Comparison of ENCODE assay signal across 8 cellular contexts in the genomic region with DNA sequence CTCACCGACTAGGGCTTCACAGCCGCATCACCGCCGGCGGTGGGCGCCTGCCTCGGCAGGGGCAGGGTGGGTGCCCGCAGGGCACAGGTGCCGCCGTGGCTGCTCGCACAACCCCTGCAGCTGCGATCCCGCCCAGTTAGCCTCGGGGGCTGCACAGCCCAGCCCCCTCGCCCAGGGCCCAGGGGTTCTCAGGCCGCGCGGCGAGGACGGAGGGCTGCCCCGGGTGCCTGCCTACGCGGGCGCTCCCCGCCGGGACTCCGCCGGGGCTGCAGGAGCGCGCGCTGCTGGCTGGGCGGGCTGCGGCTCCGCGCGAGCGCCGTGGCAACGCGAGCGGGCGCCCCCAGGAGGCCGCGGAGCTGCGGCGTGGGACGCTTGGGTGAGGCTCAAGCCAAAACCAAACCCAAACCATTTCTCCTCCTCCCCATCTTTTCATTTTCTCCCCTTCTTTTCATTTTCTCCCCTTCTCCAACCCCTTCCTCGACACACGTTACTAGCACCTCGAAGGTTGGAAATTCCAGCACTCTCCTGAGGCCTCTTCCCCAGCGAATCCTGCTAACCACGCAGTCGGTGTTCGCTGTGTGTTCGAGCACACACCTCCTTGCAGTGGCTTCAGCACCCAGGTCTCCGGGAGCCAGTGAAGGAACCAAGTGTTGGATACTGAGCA. TPM values are rescaled to one million over a fixed set of nuclear protein-coding genes. Genes with fewer than 3 reads are reported as not detected.
DNase-seq lines count a peak whose midpoint lies in the region; ATAC-seq and TF ChIP-seq lines count a peak whose summit lies in the region.

A gene with protein sequence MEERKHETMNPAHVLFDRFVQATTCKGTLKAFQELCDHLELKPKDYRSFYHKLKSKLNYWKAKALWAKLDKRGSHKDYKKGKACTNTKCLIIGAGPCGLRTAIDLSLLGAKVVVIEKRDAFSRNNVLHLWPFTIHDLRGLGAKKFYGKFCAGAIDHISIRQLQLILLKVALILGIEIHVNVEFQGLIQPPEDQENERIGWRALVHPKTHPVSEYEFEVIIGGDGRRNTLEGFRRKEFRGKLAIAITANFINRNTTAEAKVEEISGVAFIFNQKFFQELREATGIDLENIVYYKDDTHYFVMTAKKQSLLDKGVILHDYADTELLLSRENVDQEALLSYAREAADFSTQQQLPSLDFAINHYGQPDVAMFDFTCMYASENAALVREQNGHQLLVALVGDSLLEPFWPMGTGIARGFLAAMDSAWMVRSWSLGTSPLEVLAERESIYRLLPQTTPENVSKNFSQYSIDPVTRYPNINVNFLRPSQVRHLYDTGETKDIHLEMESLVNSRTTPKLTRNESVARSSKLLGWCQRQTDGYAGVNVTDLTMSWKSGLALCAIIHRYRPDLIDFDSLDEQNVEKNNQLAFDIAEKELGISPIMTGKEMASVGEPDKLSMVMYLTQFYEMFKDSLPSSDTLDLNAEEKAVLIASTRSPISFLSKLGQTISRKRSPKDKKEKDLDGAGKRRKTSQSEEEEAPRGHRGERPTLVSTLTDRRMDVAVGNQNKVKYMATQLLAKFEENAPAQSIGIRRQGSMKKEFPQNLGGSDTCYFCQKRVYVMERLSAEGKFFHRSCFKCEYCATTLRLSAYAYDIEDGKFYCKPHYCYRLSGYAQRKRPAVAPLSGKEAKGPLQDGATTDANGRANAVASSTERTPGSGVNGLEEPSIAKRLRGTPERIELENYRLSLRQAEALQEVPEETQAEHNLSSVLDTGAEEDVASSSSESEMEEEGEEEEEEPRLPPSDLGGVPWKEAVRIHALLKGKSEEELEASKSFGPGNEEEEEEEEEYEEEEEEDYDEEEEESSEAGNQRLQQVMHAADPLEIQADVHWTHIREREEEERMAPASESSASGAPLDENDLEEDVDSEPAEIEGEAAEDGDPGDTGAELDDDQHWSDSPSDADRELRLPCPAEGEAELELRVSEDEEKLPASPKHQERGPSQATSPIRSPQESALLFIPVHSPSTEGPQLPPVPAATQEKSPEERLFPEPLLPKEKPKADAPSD (N-terminal part only) (minus strand): TSS at position 286 of the 664 bp plus-strand sequence. CDS start 117,749 bp downstream, outside the sequence.

- no peaks in the 10 kb centered on the region for H3K27me3 Mint-ChIP-seq in naive B cell
- H3K27me3 Mint-ChIP-seq in stimulated activated naive CD8-positive, alpha-beta T cell treated with anti-CD3 and anti-CD28 coated beads, Interleukin-15, Interleukin-2, amounts not matched to agents 100 ng/mL and 50 ng/mL, for 24 hours, result peaks cover 45% of the 10 kb centered on the region

- H3K4me1 ChIP-seq in Peyer's patch, result peaks cover 0 to 9% (median 0%) of the 10 kb centered on the region in 4 donors

- peak within 1 kb of the TSS; percentile 96 to 100 (median 98) for H3K4me3 Mint-ChIP-seq in naive B cell
- H3K4me3 Mint-ChIP-seq in stimulated activated naive CD8-positive, alpha-beta T cell treated with anti-CD3 and anti-CD28 coated beads, Interleukin-15, Interleukin-2, amounts not matched to agents 100 ng/mL and 50 ng/mL, for 24 hours, result peak within 1 kb of the TSS; percentile 83

- peak within 1 kb of the TSS; percentile 52 to 74 (median 68) for H3K27ac ChIP-seq in Peyer's patch

- TF ChIP-seq CTCF in Peyer's patch (IDR thresholded peaks at IDR 0.05) (peak in 5 of 6 experiments; percentile 32 to 69 (median 63)), fibroblast of mammary gland (conservative IDR thresholded peaks at IDR 0.05; ENCODE audit: control insufficient read depth, insufficient read depth, low read depth, low read length) (peak; percentile 37)

- no peaks in the 10 kb centered on the region for H3K9me3 ChIP-seq in Peyer's patch

- TF ChIP-seq POLR2A in Peyer's patch (IDR thresholded peaks at IDR 0.05), result no peak

- H3K36me3 Mint-ChIP-seq in naive B cell, result no peaks in the 10 kb centered on the region
- H3K36me3 Mint-ChIP-seq in stimulated activated naive CD8-positive, alpha-beta T cell treated with anti-CD3 and anti-CD28 coated beads, Interleukin-15, Interleukin-2, amounts not matched to agents 100 ng/mL and 50 ng/mL, for 24 hours (ENCODE audit: low read depth), result no peaks in the 10 kb centered on the region

- no peaks in the 10 kb centered on the region for H3K36me3 ChIP-seq in Peyer's patch

- peak within 1 kb of the TSS; percentile 64 to 83 (median 68) for H3K4me3 ChIP-seq in Peyer's patch
- peak within 1 kb of the TSS; percentile 54 for H3K4me3 ChIP-seq in fibroblast of mammary gland (ENCODE audit: control insufficient read depth, low read depth, low read length)

- no peaks in the 10 kb centered on the region for H3K9me3 Mint-ChIP-seq in naive B cell
- H3K9me3 Mint-ChIP-seq in stimulated activated naive CD8-positive, alpha-beta T cell treated with anti-CD3 and anti-CD28 coated beads, Interleukin-15, Interleukin-2, amounts not matched to agents 100 ng/mL and 50 ng/mL, for 24 hours, result no peaks in the 10 kb centered on the region

- ATAC-seq in HG03159 (IDR thresholded peaks at IDR 0.05; ENCODE audit: unreplicated experiment) (peak; percentile 58), naive B cell (ENCODE audit: low read depth in 2 of 2) (peak; percentile 92)

- peak; percentile 94 for DNase-seq in D341Med (ENCODE audit: low spot score)
- DNase-seq in Peyer's patch, result peak; percentile 61 to 82 (median 80)
- peak; percentile 61 for DNase-seq in activated effector memory CD4-positive, alpha-beta T cell treated with Interleukin-2 at 50 U/mL for 16 hours
- peak; percentile 53 for DNase-seq in fibroblast of mammary gland (ENCODE audit: low read depth)
- peak; percentile 80 for DNase-seq in naive B cell
- DNase-seq in cerebellar nuclear complex (lab: John Stamatoyannopoulos, UW), result no peak

- peaks cover 18 to 39% (median 30%) of the 10 kb centered on the region in 3 donors for H3K4me1 Mint-ChIP-seq in naive B cell
- peaks cover 17% of the 10 kb centered on the region for H3K4me1 Mint-ChIP-seq in stimulated activated naive CD8-positive, alpha-beta T cell treated with anti-CD3 and anti-CD28 coated beads, Interleukin-15, Interleukin-2, amounts not matched to agents 100 ng/mL and 50 ng/mL, for 24 hours (ENCODE audit: low read depth)

- peak within 1 kb of the TSS; percentile 83 to 91 (median 87) for H3K27ac Mint-ChIP-seq in naive B cell
- H3K27ac Mint-ChIP-seq in stimulated activated naive CD8-positive, alpha-beta T cell treated with anti-CD3 and anti-CD28 coated beads, Interleukin-15, Interleukin-2, amounts not matched to agents 100 ng/mL and 50 ng/mL, for 24 hours, result no peak within 1 kb of the TSS

- no peaks in the 10 kb centered on the region for H3K27me3 ChIP-seq in Peyer's patch

RNA-seq across cellular contexts. Expression of the gene that starts here (rescaled TPM):
- 10 to 100 TPM; 68.5 to 99.1 (median 88.7) TPM for total RNA-seq in Peyer's patch
- polyA plus RNA-seq in naive B cell (ENCODE audit: low read depth in 6 of 6), result 10 to 100 TPM; 10.9 to 28.0 (median 15.6) TPM

Comparison
In these comparisons a context has a peak if more than half of its experiments do, and no peak if none do; other contexts are left out.
1. DNase-seq: peak in D341Med (single experiment), Peyer's patch (3 of 3), activated effector memory CD4-positive, alpha-beta T cell treated with Interleukin-2 at 50 U/mL for 16 hours (single experiment), fibroblast of mammary gland (single experiment) and naive B cell (single experiment); none in cerebellar nuclear complex (0 of 2).